Comparison of ENCODE assay signal across 12 cellular contexts in the genomic region with DNA sequence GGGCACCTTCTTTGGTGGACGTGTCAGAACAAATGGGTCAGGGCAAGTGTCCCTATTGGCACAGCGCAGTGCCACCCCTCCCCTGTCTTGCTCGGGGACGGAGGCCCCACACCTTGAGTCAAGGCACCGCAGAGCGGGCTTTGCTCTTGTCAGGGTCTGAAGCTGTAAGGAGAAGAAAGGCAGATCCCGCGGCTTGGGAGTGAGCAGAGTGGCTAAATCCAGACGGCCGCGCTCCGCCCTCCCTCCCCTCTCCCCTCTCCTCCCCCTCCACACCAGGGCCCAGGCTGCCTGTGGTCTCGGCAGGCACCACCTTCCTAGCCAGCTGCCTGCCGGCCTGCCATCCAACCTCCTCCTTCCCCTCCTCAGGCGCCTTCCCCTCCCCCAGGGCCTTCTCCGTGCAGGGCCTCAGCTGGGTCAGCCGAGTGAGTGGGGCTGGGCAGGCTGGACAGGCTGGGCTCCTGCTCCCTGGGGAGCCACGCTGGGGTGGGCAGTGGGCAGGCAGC. TPM values are rescaled to one million over a fixed set of nuclear protein-coding genes. Genes with fewer than 3 reads are reported as not detected.
A peak's percentile ranks its signal among the peaks of the same experiment; 100 is the strongest.
DNase-seq lines count a peak whose midpoint lies in the region; ATAC-seq and TF ChIP-seq lines count a peak whose summit lies in the region.
"Had no signal": no experiment of that assay in that cellular context is flagged by ENCODE, and none has a peak within 500 bp of the region (broad histone marks: within the 10 kb centered on the region; RNA-seq: fewer than 3 reads in every experiment).

No MANE protein-coding gene starts in this region.

- H3K4me3 ChIP-seq in cardiac fibroblast (replicated peaks in 1 of 2; ENCODE audit: low read depth in 2 of 2, low read length in 2 of 2) = no peak overlapping the region
- H3K4me3 ChIP-seq: suprapubic skin had no signal

- intact Hi-C loops in left colon (cut with DNase I, micrococcal nuclease) = no loop called here

- ATAC-seq in left colon = peak; percentile 38
- ATAC-seq in activated T-cell treated with anti-CD3 and anti-CD28 coated beads, Interleukin-2, amount 50 U/mL, for 72 hours (replicated peaks in 1 of 2) = no peak
- ATAC-seq in activated CD8-positive, alpha-beta memory T cell treated with anti-CD3 and anti-CD28 coated beads, Interleukin-2, amount 10 ng/mL, durations not matched to agents 7 days and 5 days = no peak
- ATAC-seq: natural killer cell treated with Interleukin-12 subunit alpha and Interleukin-12 subunit beta and Interleukin-15 and Interleukin-18, amount 100 ng/mL, for 72 hours had no signal

- TF ChIP-seq CTCF in cardiac fibroblast (IDR thresholded peaks at IDR 0.05; ENCODE audit: low read depth, low read length) = no peak

- no peak overlapping the region for H3K4me3 Mint-ChIP-seq in activated T-cell treated with anti-CD3 and anti-CD28 coated beads, Interleukin-2, amount 50 U/mL, for 72 hours
- H3K4me3 Mint-ChIP-seq in activated CD8-positive, alpha-beta memory T cell treated with anti-CD3 and anti-CD28 coated beads, Interleukin-2, amount 10 ng/mL, durations not matched to agents 7 days and 5 days = no peak overlapping the region
- H3K4me3 Mint-ChIP-seq: natural killer cell treated with Interleukin-12 subunit alpha and Interleukin-12 subunit beta and Interleukin-15 and Interleukin-18, amount 100 ng/mL, for 72 hours had no signal

- H3K27me3 Mint-ChIP-seq in activated T-cell treated with anti-CD3 and anti-CD28 coated beads, Interleukin-2, amount 50 U/mL, for 72 hours (ENCODE audit: low read depth) = no peaks in the 10 kb centered on the region
- H3K27me3 Mint-ChIP-seq in activated CD8-positive, alpha-beta memory T cell treated with anti-CD3 and anti-CD28 coated beads, Interleukin-2, amount 10 ng/mL, durations not matched to agents 7 days and 5 days = no peaks in the 10 kb centered on the region

- H3K36me3 Mint-ChIP-seq in activated T-cell treated with anti-CD3 and anti-CD28 coated beads, Interleukin-2, amount 50 U/mL, for 72 hours (ENCODE audit: insufficient read depth in 2 of 2) = no peaks in the 10 kb centered on the region
- no peaks in the 10 kb centered on the region for H3K36me3 Mint-ChIP-seq in activated CD8-positive, alpha-beta memory T cell treated with anti-CD3 and anti-CD28 coated beads, Interleukin-2, amount 10 ng/mL, durations not matched to agents 7 days and 5 days
- H3K36me3 Mint-ChIP-seq: natural killer cell treated with Interleukin-12 subunit alpha and Interleukin-12 subunit beta and Interleukin-15 and Interleukin-18, amount 100 ng/mL, for 72 hours had no signal

- H3K4me1 Mint-ChIP-seq in activated T-cell treated with anti-CD3 and anti-CD28 coated beads, Interleukin-2, amount 50 U/mL, for 72 hours (ENCODE audit: low read depth) = peaks cover 8% of the 10 kb centered on the region
- peaks cover 15% of the 10 kb centered on the region for H3K4me1 Mint-ChIP-seq in activated CD8-positive, alpha-beta memory T cell treated with anti-CD3 and anti-CD28 coated beads, Interleukin-2, amount 10 ng/mL, durations not matched to agents 7 days and 5 days

- no peak overlapping the region for H3K27ac Mint-ChIP-seq in activated T-cell treated with anti-CD3 and anti-CD28 coated beads, Interleukin-2, amount 50 U/mL, for 72 hours
- H3K27ac Mint-ChIP-seq in activated CD8-positive, alpha-beta memory T cell treated with anti-CD3 and anti-CD28 coated beads, Interleukin-2, amount 10 ng/mL, durations not matched to agents 7 days and 5 days = no peak overlapping the region
- H3K27ac Mint-ChIP-seq: natural killer cell treated with Interleukin-12 subunit alpha and Interleukin-12 subunit beta and Interleukin-15 and Interleukin-18, amount 100 ng/mL, for 72 hours had no signal

- DNase-seq in LHCN-M2 (ENCODE audit: low read depth) = peak; percentile 92
- peak; percentile 43 to 92 for DNase-seq in cardiac fibroblast (ENCODE audit: low read depth in 2 of 2)
- peak; percentile 20 to 81 for DNase-seq in left colon
- DNase-seq in stromal cell of bone marrow (ENCODE audit: low read depth) = peak; percentile 50
- DNase-seq in activated CD8-positive, alpha-beta memory T cell treated with anti-CD3 and anti-CD28 coated beads, Interleukin-2, amount 50 U/mL, for 48 hours = no peak
- DNase-seq in activated T-cell treated with anti-CD3 and anti-CD28 coated beads, Interleukin-2, amount 50 U/mL, for 72 hours = no peak
- DNase-seq in superior temporal gyrus (ENCODE audit: extremely low spot score) = no peak
- no peak for DNase-seq in activated CD8-positive, alpha-beta memory T cell treated with anti-CD3 and anti-CD28 coated beads, Interleukin-2, amount 10 ng/mL, durations not matched to agents 7 days and 5 days

- CTCF ChIA-PET in activated CD8-positive, alpha-beta memory T cell treated with anti-CD3 and anti-CD28 coated beads, Interleukin-2, amount 10 ng/mL, durations not matched to agents 7 days and 5 days (lab: Charles Lee) = interaction anchor here (1.0 to 2.1 kb wide), 5 partner anchors 18 to 69 kb away, joined by 3 to 7 read pairs (median 3); a partner anchor contains a TSS

- H3K9me3 Mint-ChIP-seq in activated T-cell treated with anti-CD3 and anti-CD28 coated beads, Interleukin-2, amount 50 U/mL, for 72 hours = no peaks in the 10 kb centered on the region
- no peaks in the 10 kb centered on the region for H3K9me3 Mint-ChIP-seq in activated CD8-positive, alpha-beta memory T cell treated with anti-CD3 and anti-CD28 coated beads, Interleukin-2, amount 10 ng/mL, durations not matched to agents 7 days and 5 days (ENCODE audit: low read depth)
- H3K9me3 Mint-ChIP-seq: natural killer cell treated with Interleukin-12 subunit alpha and Interleukin-12 subunit beta and Interleukin-15 and Interleukin-18, amount 100 ng/mL, for 72 hours had no signal

RNA-seq across cellular contexts. Expression of gene SPEG, which starts 25.8 kb away (rescaled TPM):
- total RNA-seq in LHCN-M2 (2014; rRNA removed) (36.2 and 41.5 TPM in 2 replicates), left colon (10 to 100 TPM in 1 of 2 donors, 1 to 10 TPM in 1; 2.9 to 29.4 TPM)
- 36.6 TPM for polyA plus RNA-seq in LHCN-M2 (2012)
- 1 to 10 TPM; 4.8 to 6.9 TPM for total RNA-seq in activated T-cell treated with anti-CD3 and anti-CD28 coated beads, Interleukin-2, amount 50 U/mL, for 72 hours
- 1 to 10 TPM in 1 of 2 experiments, under 1 TPM in 1; 0.52 to 1.3 TPM for total RNA-seq in activated CD8-positive, alpha-beta memory T cell treated with anti-CD3 and anti-CD28 coated beads, Interleukin-2, amount 10 ng/mL, durations not matched to agents 7 days and 5 days

RNA-seq across cellular contexts. Expression of gene GMPPA, which starts 38.2 kb away (rescaled TPM):
- total RNA-seq in LHCN-M2 (2014; rRNA removed) = 64.4 and 65.7 TPM in 2 replicates
- polyA plus RNA-seq in LHCN-M2 (2012) = 73.0 TPM
- 10 to 100 TPM; 44.8 to 56.1 TPM for total RNA-seq in left colon
- 10 to 100 TPM; 39.4 to 47.3 TPM for total RNA-seq in activated T-cell treated with anti-CD3 and anti-CD28 coated beads, Interleukin-2, amount 50 U/mL, for 72 hours
- 10 to 100 TPM; 36.5 to 42.6 TPM for total RNA-seq in activated CD8-positive, alpha-beta memory T cell treated with anti-CD3 and anti-CD28 coated beads, Interleukin-2, amount 10 ng/mL, durations not matched to agents 7 days and 5 days

RNA-seq across cellular contexts. Expression of gene DES, which starts 42.3 kb away (rescaled TPM):
- 863 and 1,551 TPM in 2 replicates for total RNA-seq in LHCN-M2 (2014; rRNA removed)
- polyA plus RNA-seq in LHCN-M2 (2012) = 1,873 TPM
- total RNA-seq in left colon = 100 to 1,000 TPM in 1 of 2 donors, 10 to 100 TPM in 1; 18.5 to 706 TPM
- total RNA-seq in activated T-cell treated with anti-CD3 and anti-CD28 coated beads, Interleukin-2, amount 50 U/mL, for 72 hours = under 1 TPM in 1 of 2 donors, not detected in 1; 0.10 TPM
- not detected for total RNA-seq in activated CD8-positive, alpha-beta memory T cell treated with anti-CD3 and anti-CD28 coated beads, Interleukin-2, amount 10 ng/mL, durations not matched to agents 7 days and 5 days
- total RNA-seq: bronchial epithelial cell; natural killer cell treated with Interleukin-12 subunit alpha and Interleukin-12 subunit beta and Interleukin-15 and Interleukin-18, amount 100 ng/mL, for 72 hours; T-helper 2 cell treated with Interferon-gamma antibody and Interleukin-4, amounts not matched to agents 100 ng/mL and 5 ng/mL, for 36 hours had no signal

RNA-seq across cellular contexts. Expression of gene ASIC4, which starts 53.8 kb away (rescaled TPM):
- total RNA-seq in LHCN-M2 (2014; rRNA removed) (not detected in 2 replicates), left colon (not detected)
- polyA plus RNA-seq in LHCN-M2 (2012) = 0.04 TPM
- under 1 TPM; 0.19 to 0.30 TPM for total RNA-seq in activated T-cell treated with anti-CD3 and anti-CD28 coated beads, Interleukin-2, amount 50 U/mL, for 72 hours
- under 1 TPM in 1 of 2 experiments, not detected in 1; 0.09 TPM for total RNA-seq in activated CD8-positive, alpha-beta memory T cell treated with anti-CD3 and anti-CD28 coated beads, Interleukin-2, amount 10 ng/mL, durations not matched to agents 7 days and 5 days
- total RNA-seq: suprapubic skin had no signal

Comparison
In these comparisons a context has a peak if more than half of its experiments do, and no peak if none do; other contexts are left out.
1. DNase-seq: peak in LHCN-M2 (single experiment), cardiac fibroblast (2 of 2), left colon (2 of 2) and stromal cell of bone marrow (single experiment); none in activated CD8-positive, alpha-beta memory T cell treated with anti-CD3 and anti-CD28 coated beads, Interleukin-2, amount 50 U/mL, for 48 hours (single experiment), activated T-cell treated with anti-CD3 and anti-CD28 coated beads, Interleukin-2, amount 50 U/mL, for 72 hours (0 of 2), superior temporal gyrus (single experiment) and activated CD8-positive, alpha-beta memory T cell treated with anti-CD3 and anti-CD28 coated beads, Interleukin-2, amount 10 ng/mL, durations not matched to agents 7 days and 5 days (single experiment).
2. RNA of gene DES, which starts 42.3 kb away (total RNA-seq): 863 to 1,551 TPM in LHCN-M2 and 18.5 to 706 TPM in left colon; 0.10 TPM in activated T-cell treated with anti-CD3 and anti-CD28 coated beads, Interleukin-2, amount 50 U/mL, for 72 hours and not detected in activated CD8-positive, alpha-beta memory T cell treated with anti-CD3 and anti-CD28 coated beads, Interleukin-2, amount 10 ng/mL, durations not matched to agents 7 days and 5 days; every median in the first group is over 10 times any median in the second.